ENCODE assay signal across 8 cellular contexts in genomic region chr4:169774466-169775445, GRCh38. TPM values are rescaled to one million over a fixed set of nuclear protein-coding genes. Genes with fewer than 3 reads are reported as not detected.
DNase-seq lines count a peak whose midpoint lies in the region; ATAC-seq and TF ChIP-seq lines count a peak whose summit lies in the region.

No MANE protein-coding gene starts in this region.

- in situ Hi-C loops in GM13977 (cut with MboI; ENCODE audit: low pct_unique_long_range_greater_than_20kb, low sequenced_read_pairs, unreplicated experiment): no loop called here

- peak overlapping the region; percentile 13 for H3K4me3 Mint-ChIP-seq in activated T-cell treated with anti-CD3 and anti-CD28 coated beads, Interleukin-2, amount 50 U/mL, for 4 hours

- no peaks in the 10 kb centered on the region for H3K36me3 Mint-ChIP-seq in activated T-cell treated with anti-CD3 and anti-CD28 coated beads, Interleukin-2, amount 50 U/mL, for 4 hours (ENCODE audit: insufficient read depth)

- peak; percentile 26 for TF ChIP-seq CTCF in GM13977 (IDR thresholded peaks at IDR 0.05; ENCODE audit: extremely low read depth, insufficient read depth, missing control alignments)

- intact Hi-C loops in Right ventricle myocardium superior (cut with DNase I): no loop called here

- no peak for DNase-seq in GM13977 (ENCODE audit: low spot score)
- DNase-seq in activated T-cell treated with anti-CD3 and anti-CD28 coated beads, Interleukin-2, amount 50 U/mL, for 4 hours: peak; percentile 52
- peak; percentile 41 for DNase-seq in Right ventricle myocardium superior
- no peak for DNase-seq in skeletal muscle cell (ENCODE audit: low read depth)
- DNase-seq in EL: no peak

- peaks cover 28% of the 10 kb centered on the region for H3K27me3 Mint-ChIP-seq in activated T-cell treated with anti-CD3 and anti-CD28 coated beads, Interleukin-2, amount 50 U/mL, for 4 hours (ENCODE audit: low read depth)

- no peaks in the 10 kb centered on the region for H3K9me3 Mint-ChIP-seq in activated T-cell treated with anti-CD3 and anti-CD28 coated beads, Interleukin-2, amount 50 U/mL, for 4 hours

- peaks cover 2% of the 10 kb centered on the region for H3K4me1 Mint-ChIP-seq in activated T-cell treated with anti-CD3 and anti-CD28 coated beads, Interleukin-2, amount 50 U/mL, for 4 hours (ENCODE audit: low read depth)

- ATAC-seq in activated T-cell treated with anti-CD3 and anti-CD28 coated beads, Interleukin-2, amount 50 U/mL, for 4 hours: peak; percentile 51 to 63
- ATAC-seq in Right ventricle myocardium superior (ENCODE audit: poor library complexity) (peak; percentile 69), GM19463 (IDR thresholded peaks at IDR 0.05; ENCODE audit: unreplicated experiment) (no peak), GM18861 (IDR thresholded peaks at IDR 0.05; ENCODE audit: unreplicated experiment) (no peak), HG02970 (IDR thresholded peaks at IDR 0.05; ENCODE audit: low FRiP score, unreplicated experiment) (no peak)

- peak overlapping the region; percentile 9 for H3K4me3 ChIP-seq in skeletal muscle cell (ENCODE audit: low read depth, low read length)

RNA-seq across cellular contexts. Expression of gene HPF1, which starts 17.0 kb away (rescaled TPM):
- total RNA-seq in activated T-cell treated with anti-CD3 and anti-CD28 coated beads, Interleukin-2, amount 50 U/mL, for 4 hours: 10 to 100 TPM; 32.0 to 35.3 (median 34.2) TPM
- total RNA-seq in Right ventricle myocardium superior: 18.0 TPM

Comparison
In these comparisons a context has a peak if more than half of its experiments do, and no peak if none do; other contexts are left out.
1. DNase-seq: peak in activated T-cell treated with anti-CD3 and anti-CD28 coated beads, Interleukin-2, amount 50 U/mL, for 4 hours (single experiment) and Right ventricle myocardium superior (single experiment); none in GM13977 (single experiment), skeletal muscle cell (single experiment) and EL (single experiment).
2. ATAC-seq: peak in activated T-cell treated with anti-CD3 and anti-CD28 coated beads, Interleukin-2, amount 50 U/mL, for 4 hours (2 of 2) and Right ventricle myocardium superior (single experiment); none in GM19463 (single experiment), GM18861 (single experiment) and HG02970 (single experiment).